36 cellular contexts compared by ENCODE assay signal in the genomic region with DNA sequence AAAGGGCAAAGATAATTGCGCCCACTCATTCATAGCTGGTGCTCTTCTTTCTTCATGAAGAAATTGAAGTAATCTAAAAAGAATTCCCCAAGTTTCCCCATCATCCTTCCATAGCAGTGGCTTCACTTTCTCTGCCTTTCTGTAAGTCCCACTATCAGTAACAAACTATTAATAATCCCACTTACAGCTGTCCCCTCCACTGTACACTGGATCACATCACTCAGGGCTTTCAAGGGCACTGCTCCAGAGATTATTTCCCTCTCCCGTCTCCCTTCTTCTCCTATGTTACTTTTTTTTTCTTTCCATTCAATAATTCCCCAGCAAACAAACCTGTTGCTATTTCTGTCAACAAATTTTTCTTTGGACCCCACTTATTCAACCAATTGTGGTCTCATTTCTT.
"Had no signal": no experiment of that assay in that cellular context is flagged by ENCODE, and none has a peak within 500 bp of the region (broad histone marks: within the 10 kb centered on the region; RNA-seq: fewer than 3 reads in every experiment).

No MANE protein-coding gene starts in this region.

- DNase-seq: activated CD4-positive, alpha-beta T cell treated with anti-CD3 and anti-CD28 coated beads for 1 hour; activated CD4-positive, alpha-beta T cell treated with anti-CD3 and anti-CD28 coated beads for 48 hours; activated CD4-positive, CD25-positive, alpha-beta regulatory T cell; activated CD8-positive, alpha-beta T cell treated with anti-CD3 and anti-CD28 coated beads for 36 hours; activated effector memory CD4-positive, alpha-beta T cell treated with anti-CD3 and anti-CD28 coated beads, Interleukin-2, amount 50 U/mL, for 16 hours; activated naive CD4-positive, alpha-beta T cell; activated naive CD4-positive, alpha-beta T cell treated with anti-CD3 and anti-CD28 coated beads, Interleukin-2, amount 50 U/mL, for 16 hours; activated naive CD8-positive, alpha-beta T cell treated with anti-CD3 and anti-CD28 coated beads for 36 hours; activated T-cell treated with anti-CD3 and anti-CD28 coated beads, Interleukin-2, amount 50 U/mL, for 1 hour; activated T-cell treated with anti-CD3 and anti-CD28 coated beads, Interleukin-2, amount 50 U/mL, for 72 hours; amniotic stem cell; aorta; brain microvascular endothelial cell; IMR-90; Kasumi-1; KG1; MG63; NCI-H1048; NCI-H1105 treated with DMSO at 0.1 percent for 48 hours; NCI-H1436; NCI-H1694; NCI-H1930; NCI-H2081 treated with DMSO at 0.1 percent for 48 hours; NCI-H226; NCI-H446 treated with DMSO at 0.1 percent for 48 hours; NCI-H69; NK-92 treated with Interleukin-12 subunit alpha and Interleukin-12 subunit beta, amount 100 ng/mL, for 24 hours; PC-3; Peyer's patch; RPMI8226; SW 1271; T-helper 1 cell; T-helper 2 cell; T1000; WERI-Rb-1 had no signal

- H3K4me3 ChIP-seq: MG63, Peyer's patch had no signal

- H3K27ac ChIP-seq: brain microvascular endothelial cell, Peyer's patch, WERI-Rb-1 had no signal

- ATAC-seq: activated CD8-positive, alpha-beta T cell treated with anti-CD3 and anti-CD28 coated beads for 36 hours; activated T-cell treated with anti-CD3 and anti-CD28 coated beads, Interleukin-2, amount 50 U/mL, for 72 hours; activated T-helper 17 cell treated with anti-CD3 and anti-CD28 coated beads, Interleukin-2, amount 50 U/mL, for 72 hours; PC-3 had no signal

- H3K9me3 ChIP-seq: MG63, Peyer's patch had no signal

- H3K27me3 ChIP-seq: MG63, Peyer's patch had no signal

- H3K4me1 ChIP-seq: Peyer's patch had no signal

- H3K36me3 ChIP-seq: brain microvascular endothelial cell, MG63, Peyer's patch, WERI-Rb-1 had no signal
